In genomic region chr2:237574467-237574866, GRCh38 we compare ENCODE assay signal across 1 cellular context.
TF ChIP-seq lines count a peak whose summit lies in the region.

No MANE protein-coding gene starts in this region.

TF ChIP-seq in IMR-90, 13 proteins besides CTCF, POLR2A, EP300 and RAD21:
- TF ChIP-seq SMC3 (IDR thresholded peaks at IDR 0.05; ENCODE audit: low read depth, low read length) (no peak), FOS (IDR thresholded peaks at IDR 0.05; ENCODE audit: low read depth, low read length) (no peak)
